ENCODE assay signal across 11 cellular contexts in the genomic region with DNA sequence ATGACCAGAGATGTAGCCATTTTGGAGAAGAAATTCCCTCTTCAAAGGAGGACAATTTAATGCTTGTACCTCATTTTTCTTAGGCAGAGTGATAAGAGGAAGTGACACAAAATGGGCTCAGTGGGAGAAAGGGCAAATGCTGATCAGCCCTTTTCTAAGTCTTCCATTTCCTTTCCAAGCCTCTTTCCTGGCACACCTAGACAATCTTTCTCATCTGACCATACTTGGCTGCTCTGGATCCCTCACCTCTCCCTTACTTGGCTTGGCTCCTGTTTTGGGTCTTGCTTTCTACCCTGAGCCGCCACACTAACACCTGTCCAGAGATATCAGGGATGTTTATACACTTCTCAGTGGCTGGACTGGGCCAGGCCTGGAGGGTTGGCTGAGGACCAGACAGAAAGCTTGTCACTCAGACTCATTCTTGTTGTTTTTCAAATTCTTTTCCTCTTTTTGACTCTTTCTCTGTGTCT. TPM values are rescaled to one million over a fixed set of nuclear protein-coding genes. Genes with fewer than 3 reads are reported as not detected.
A peak's percentile ranks its signal among the peaks of the same experiment; 100 is the strongest.
DNase-seq lines count a peak whose midpoint lies in the region; ATAC-seq, FAIRE-seq and TF ChIP-seq lines count a peak whose summit lies in the region.
"Had no signal": no experiment of that assay in that cellular context is flagged by ENCODE, and none has a peak within 500 bp of the region (broad histone marks: within the 10 kb centered on the region; RNA-seq: fewer than 3 reads in every experiment).

No MANE protein-coding gene starts in this region.

- H3F3A ChIP-seq in Loucy (ENCODE audit: low read depth) (peaks cover 9% of the 10 kb centered on the region; the same call in 1 of the 2 replicates), SK-N-SH (replicated peaks; ENCODE audit: insufficient read depth) (peaks cover 19% of the 10 kb centered on the region), smooth muscle cell (ENCODE audit: low read depth) (peaks cover 17% of the 10 kb centered on the region)

- whole genome bisulfite sequencing in pancreas, 2 donors, result 11 to 13% methylated on average over 1 of the region's 1 CpG
- whole genome bisulfite sequencing in SK-N-SH (ENCODE audit: low lambda C conversion rate), result 91% methylated on average over 1 of the region's 1 CpG
- 100% methylated on average over 1 of the region's 1 CpG for WGBS in smooth muscle cell (ENCODE audit: low lambda C conversion rate)

- TF ChIP-seq EP300 in SK-N-SH (IDR thresholded peaks at IDR 0.05; ENCODE audit: borderline replicate concordance in 1 of 2, low read depth in 1 of 2, low read length in 1 of 2), result no peak

- H3K9me3 ChIP-seq in Loucy (ENCODE audit: insufficient read depth, low read depth, low read length) (no peaks in the 10 kb centered on the region), pancreas (no peaks in the 10 kb centered on the region), SK-N-SH (no peaks in the 10 kb centered on the region), smooth muscle cell (replicated peaks; ENCODE audit: low read depth) (no peaks in the 10 kb centered on the region)
- no peaks in the 10 kb centered on the region for H3K9me3 ChIP-seq in effector memory CD4-positive, alpha-beta T cell (ENCODE audit: control insufficient read depth, low read length)

- H4K20me1 ChIP-seq in Loucy (ENCODE audit: insufficient read depth, low read length, poor library complexity, severe bottlenecking) (no peaks in the 10 kb centered on the region), SK-N-SH (ENCODE audit: insufficient read depth) (no peaks in the 10 kb centered on the region), smooth muscle cell (ENCODE audit: low read depth) (no peaks in the 10 kb centered on the region)

- no peaks in the 10 kb centered on the region for H3K36me3 ChIP-seq in Loucy (ENCODE audit: insufficient read depth, low read length)
- H3K36me3 ChIP-seq in effector memory CD4-positive, alpha-beta T cell (ENCODE audit: control insufficient read depth, insufficient read depth, low read length), result no peaks in the 10 kb centered on the region
- H3K36me3 ChIP-seq in pancreas, result no peaks in the 10 kb centered on the region
- peaks cover 0 to 1% of the 10 kb centered on the region in 2 experiments for H3K36me3 ChIP-seq in SK-N-SH (replicated peaks in 1 of 2; ENCODE audit: control insufficient read depth in 1 of 2, insufficient read depth in 2 of 2, low read length in 1 of 2)
- H3K36me3 ChIP-seq in smooth muscle cell (ENCODE audit: low read depth), result no peaks in the 10 kb centered on the region

- POLR2A ChIA-PET in SK-N-SH (lab: Yijun Ruan, JAX), result no interaction called here

- no peak for TF ChIP-seq CTCF in Loucy (conservative IDR thresholded peaks at IDR 0.05; ENCODE audit: low read length)
- no peak for TF ChIP-seq CTCF in pancreas (IDR thresholded peaks at IDR 0.05)
- TF ChIP-seq CTCF in SK-N-SH (IDR thresholded peaks at IDR 0.05), result no peak
- no peak for TF ChIP-seq CTCF in smooth muscle cell (IDR thresholded peaks at IDR 0.05; ENCODE audit: borderline replicate concordance, insufficient read depth, poor library complexity, severe bottlenecking)

- peak; percentile 68 for DNase-seq in CD1c-positive myeloid dendritic cell (ENCODE audit: extremely low spot score)
- no peak for DNase-seq in effector memory CD4-positive, alpha-beta T cell
- peak; percentile 64 to 90 (median 78) for DNase-seq in pancreas
- DNase-seq in SK-N-SH, result no peak
- no peak for DNase-seq in SIG-M5 treated with dmso at 0.1 percent for 504 hours (lab: John Stamatoyannopoulos, UW; ENCODE audit: unreplicated experiment)
- DNase-seq in smooth muscle cell (lab: John Stamatoyannopoulos, UW; ENCODE audit: unreplicated experiment), result no peak
- DNase-seq: activated CD4-positive, CD25-positive, alpha-beta regulatory T cell treated with anti-CD3 and anti-CD28 coated beads, Interleukin-2, amount 50 U/mL, for 72 hours; EL; glutamatergic neuron had no signal

- H3K27me3 ChIP-seq in Loucy (ENCODE audit: insufficient read depth, low read length, poor library complexity, severe bottlenecking) (no peaks in the 10 kb centered on the region), pancreas (no peaks in the 10 kb centered on the region), SK-N-SH (ENCODE audit: insufficient read depth) (no peaks in the 10 kb centered on the region), smooth muscle cell (ENCODE audit: low read depth) (no peaks in the 10 kb centered on the region)
- H3K27me3 ChIP-seq in effector memory CD4-positive, alpha-beta T cell (replicated peaks; ENCODE audit: control insufficient read depth, insufficient read depth, low read length, poor library complexity, severe bottlenecking), result no peaks in the 10 kb centered on the region

- H3K79me2 ChIP-seq in Loucy (ENCODE audit: insufficient read depth, low read length) (no peaks in the 10 kb centered on the region), SK-N-SH (ENCODE audit: insufficient read depth) (no peaks in the 10 kb centered on the region), smooth muscle cell (ENCODE audit: low read depth) (no peaks in the 10 kb centered on the region)

- H2AFZ ChIP-seq in Loucy (ENCODE audit: low read length) (peak overlapping the region; percentile 31; the same call in 1 of the 2 replicates), SK-N-SH (ENCODE audit: low read depth) (no peak overlapping the region; the same call in 1 of the 2 replicates), smooth muscle cell (ENCODE audit: low read depth) (no peak overlapping the region)

- H3K9me2 ChIP-seq in Loucy (replicated peaks; ENCODE audit: low read depth, low read length) (no peaks in the 10 kb centered on the region), SK-N-SH (no peaks in the 10 kb centered on the region)

- H3K4me3 ChIP-seq in Loucy (ENCODE audit: low read length, poor library complexity, severe bottlenecking) (no peak overlapping the region), pancreas (no peak overlapping the region), SK-N-SH (ENCODE audit: low read depth in 2 of 2, low read length in 1 of 2) (no peak overlapping the region), smooth muscle cell (no peak overlapping the region)
- H3K4me3 ChIP-seq in effector memory CD4-positive, alpha-beta T cell (ENCODE audit: insufficient read depth, low read depth, low read length, poor library complexity, severe bottlenecking), result no peak overlapping the region

- H3K27ac ChIP-seq in effector memory CD4-positive, alpha-beta T cell (ENCODE audit: insufficient read depth, low read length, poor library complexity, severe bottlenecking), result peak overlapping the region; percentile 46
- H3K27ac ChIP-seq in pancreas (peak overlapping the region in 3 of 4 donors; percentile 65 to 92 (median 84)), SK-N-SH (ENCODE audit: low read depth in 2 of 2, low read length in 1 of 2) (no peak overlapping the region), smooth muscle cell (ENCODE audit: low read depth) (no peak overlapping the region)

- H3K4me1 ChIP-seq in Loucy (ENCODE audit: insufficient read depth, low read length, poor library complexity, severe bottlenecking), result peaks cover 61% of the 10 kb centered on the region
- peaks cover 77% of the 10 kb centered on the region for H3K4me1 ChIP-seq in effector memory CD4-positive, alpha-beta T cell (ENCODE audit: control insufficient read depth, insufficient read depth, low read length, poor library complexity, severe bottlenecking)
- H3K4me1 ChIP-seq in pancreas, result peaks cover 55 to 76% (median 67%) of the 10 kb centered on the region in 3 donors
- H3K4me1 ChIP-seq in SK-N-SH (ENCODE audit: control insufficient read depth in 1 of 2, insufficient read depth in 2 of 2, low read depth in 1 of 2, low read length in 1 of 2), result peaks cover 28 to 32% of the 10 kb centered on the region in 2 experiments
- H3K4me1 ChIP-seq in smooth muscle cell (ENCODE audit: low read depth), result peaks cover 30% of the 10 kb centered on the region

- H3K4me2 ChIP-seq in Loucy (ENCODE audit: low read depth, low read length, poor library complexity, severe bottlenecking), result no peak overlapping the region
- H3K4me2 ChIP-seq in SK-N-SH, result no peak overlapping the region
- no peak overlapping the region for H3K4me2 ChIP-seq in smooth muscle cell

- CTCF ChIA-PET in SK-N-SH (lab: Yijun Ruan, JAX), result interaction anchor here (1.1 to 6.4 kb wide), 3 partner anchors 13 to 91 kb away, joined by 3 to 37 read pairs (median 14); a partner anchor contains a TSS

- no peak for TF ChIP-seq RAD21 in SK-N-SH (IDR thresholded peaks at IDR 0.05; ENCODE audit: low read length)

- H3K9ac ChIP-seq in Loucy (ENCODE audit: low read depth, low read length, poor library complexity, severe bottlenecking), result no peak overlapping the region
- no peak overlapping the region for H3K9ac ChIP-seq in SK-N-SH
- no peak overlapping the region for H3K9ac ChIP-seq in smooth muscle cell (ENCODE audit: low read depth)

- intact Hi-C loops in pancreas (cut with DNase I), result no loop called here

- peak; percentile 39 to 72 (median 60) for ATAC-seq in pancreas
- no peak for ATAC-seq in GM19324 (IDR thresholded peaks at IDR 0.05; ENCODE audit: low FRiP score, unreplicated experiment)

- no peak for FAIRE-seq in pancreas (lab: Jason Lieb, UNC)

RNA-seq across cellular contexts. Expression of a gene that starts 13.1 kb away (rescaled TPM):
- total RNA-seq in pancreas, result 100 to 1,000 TPM; 167 to 491 (median 295) TPM
- 100 to 1,000 TPM; 105 to 224 TPM for polyA plus RNA-seq in pancreas
- 44.6 and 77.3 TPM in 2 replicates for polyA plus RNA-seq in SK-N-SH (2012; rRNA removed)
- polyA plus RNA-seq in SK-N-SH (2012; cell fraction: cytosol; rRNA removed), result 60.3 and 73.3 TPM in 2 replicates
- polyA plus RNA-seq in SK-N-SH (2012; cell fraction: nucleus; rRNA removed), result 41.9 and 93.1 TPM in 2 replicates
- 365 and 384 TPM in 2 replicates for total RNA-seq in smooth muscle cell
- polyA plus RNA-seq in smooth muscle cell, result 197 and 206 TPM in 2 replicates

RNA-seq across cellular contexts. Expression of a gene that starts 18.8 kb away (rescaled TPM):
- 10 to 100 TPM in 1 of 6 donors, 1 to 10 TPM in 5; 3.9 to 10.8 (median 5.7) TPM for total RNA-seq in pancreas
- 10 to 100 TPM; 14.6 to 27.6 TPM for polyA plus RNA-seq in pancreas
- polyA plus RNA-seq in SK-N-SH (2012; rRNA removed), result 15.8 and 17.3 TPM in 2 replicates
- polyA plus RNA-seq in SK-N-SH (2012; cell fraction: cytosol; rRNA removed), result 18.3 and 24.3 TPM in 2 replicates
- polyA plus RNA-seq in SK-N-SH (2012; cell fraction: nucleus; rRNA removed), result 12.2 and 13.1 TPM in 2 replicates
- 17.7 and 22.2 TPM in 2 replicates for total RNA-seq in smooth muscle cell
- polyA plus RNA-seq in smooth muscle cell, result 26.4 and 33.6 TPM in 2 replicates

RNA-seq across cellular contexts. Expression of a gene that starts 18.9 kb away (rescaled TPM):
- total RNA-seq in pancreas, result under 1 TPM; 0.04 to 0.28 (median 0.18) TPM
- polyA plus RNA-seq in pancreas, result under 1 TPM; 0.34 to 0.38 TPM
- polyA plus RNA-seq in SK-N-SH (2012; rRNA removed), result 2.6 and 3.6 TPM in 2 replicates
- 1.7 and 2.4 TPM in 2 replicates for polyA plus RNA-seq in SK-N-SH (2012; cell fraction: cytosol; rRNA removed)
- polyA plus RNA-seq in SK-N-SH (2012; cell fraction: nucleus; rRNA removed), result 9.4 and 13.1 TPM in 2 replicates
- 0.36 and 0.49 TPM in 2 replicates for total RNA-seq in smooth muscle cell
- polyA plus RNA-seq in smooth muscle cell, result 1.3 and 2.4 TPM in 2 replicates

RNA-seq across cellular contexts. Expression of a gene that starts 25.4 kb away (rescaled TPM):
- total RNA-seq in pancreas (10 to 100 TPM in 1 of 6 donors, 1 to 10 TPM in 5; 3.3 to 10.3 (median 5.8) TPM), smooth muscle cell (23.2 and 32.7 TPM in 2 replicates)
- polyA plus RNA-seq in pancreas (1 to 10 TPM; 2.9 to 6.8 TPM), SK-N-SH (2012; rRNA removed) (39.1 and 39.4 TPM in 2 replicates), smooth muscle cell (26.2 and 31.1 TPM in 2 replicates)
- polyA plus RNA-seq in SK-N-SH (2012; cell fraction: cytosol; rRNA removed), result 46.0 and 49.7 TPM in 2 replicates
- polyA plus RNA-seq in SK-N-SH (2012; cell fraction: nucleus; rRNA removed), result 22.1 and 26.1 TPM in 2 replicates

RNA-seq across cellular contexts. Expression of a gene that starts 38.3 kb away (rescaled TPM):
- total RNA-seq in pancreas (not detected), smooth muscle cell (not detected in 2 replicates)
- polyA plus RNA-seq in pancreas (under 1 TPM in 1 of 2 donors, not detected in 1; 0.07 TPM), SK-N-SH (2012; rRNA removed) (0.05 TPM in 1 of 2 replicates, not detected in the other), smooth muscle cell (not detected in 2 replicates)
- 0.10 TPM in 1 of 2 replicates, not detected in the other for polyA plus RNA-seq in SK-N-SH (2012; cell fraction: cytosol; rRNA removed)
- not detected in 2 replicates for polyA plus RNA-seq in SK-N-SH (2012; cell fraction: nucleus; rRNA removed)

Comparison
In these comparisons a context has a peak if more than half of its experiments do, and no peak if none do; other contexts are left out.
1. DNase-seq: peak in CD1c-positive myeloid dendritic cell (single experiment) and pancreas (6 of 6); none in effector memory CD4-positive, alpha-beta T cell (0 of 3), SK-N-SH (single experiment), SIG-M5 treated with dmso at 0.1 percent for 504 hours (single experiment) and smooth muscle cell (single experiment).
2. H3K27ac ChIP-seq: peak in effector memory CD4-positive, alpha-beta T cell (single experiment) and pancreas (3 of 4); none in SK-N-SH (0 of 2) and smooth muscle cell (single experiment).